ENCODE assay signal across 14 cellular contexts in genomic region chrX:12115377-12115776, GRCh38. TPM values are rescaled to one million over a fixed set of nuclear protein-coding genes. Genes with fewer than 3 reads are reported as not detected.
DNase-seq lines count a peak whose midpoint lies in the region; FAIRE-seq and TF ChIP-seq lines count a peak whose summit lies in the region.
"Had no signal": no experiment of that assay in that cellular context is flagged by ENCODE, and none has a peak within 500 bp of the region (broad histone marks: within the 10 kb centered on the region; RNA-seq: fewer than 3 reads in every experiment).

No MANE protein-coding gene starts in this region.

- H3K4me1 ChIP-seq in OCI-LY3 (ENCODE audit: low read length) (no peaks in the 10 kb centered on the region), endothelial cell of umbilical vein (ENCODE audit: control insufficient read depth, extremely low read depth, insufficient read depth, low read length) (no peaks in the 10 kb centered on the region), testis (no peaks in the 10 kb centered on the region), right atrium auricular region (no peaks in the 10 kb centered on the region)

- 75 to 77% methylated on average over 2 of the region's 2 CpGs for WGBS in testis, 2 donors

- H3K9me1 ChIP-seq in endothelial cell of umbilical vein (replicated peaks; ENCODE audit: control insufficient read depth, extremely low read depth, insufficient read depth, low read length) = no peaks in the 10 kb centered on the region

- no peak overlapping the region for H3K27ac ChIP-seq in OCI-LY3 (ENCODE audit: low read length)
- no peak overlapping the region for H3K27ac ChIP-seq in endothelial cell of umbilical vein (ENCODE audit: insufficient read depth, low read depth, low read length)
- no peak overlapping the region for H3K27ac ChIP-seq in testis
- H3K27ac ChIP-seq in right atrium auricular region = no peak overlapping the region
- H3K27ac ChIP-seq: thoracic aorta had no signal

- TF ChIP-seq CTCF in OCI-LY3 (IDR thresholded peaks at IDR 0.05; ENCODE audit: low read depth, low read length) = peak; percentile 25
- peak; percentile 10 to 18 for TF ChIP-seq CTCF in endothelial cell of umbilical vein (IDR thresholded peaks at IDR 0.05; ENCODE audit: extremely low read depth in 1 of 2, insufficient read depth in 1 of 2, low read depth in 1 of 2, low read length in 2 of 2)
- no peak for TF ChIP-seq CTCF in testis (IDR thresholded peaks at IDR 0.05)
- no peak for TF ChIP-seq CTCF in right atrium auricular region (IDR thresholded peaks at IDR 0.05)

- H3K36me3 ChIP-seq in OCI-LY3 (replicated peaks; ENCODE audit: low read depth, low read length) = no peaks in the 10 kb centered on the region
- H3K36me3 ChIP-seq in endothelial cell of umbilical vein (ENCODE audit: control insufficient read depth in 2 of 2, extremely low read depth in 1 of 2, insufficient read depth in 2 of 2, low read length in 2 of 2) = no peaks in the 10 kb centered on the region
- H3K36me3 ChIP-seq in testis (ENCODE audit: low read depth, missing control alignments) = no peaks in the 10 kb centered on the region
- H3K36me3 ChIP-seq in right atrium auricular region = no peaks in the 10 kb centered on the region
- H3K36me3 ChIP-seq: thoracic aorta had no signal

- H2AFZ ChIP-seq in OCI-LY3 (ENCODE audit: low read depth, low read length) = no peak overlapping the region
- no peak overlapping the region for H2AFZ ChIP-seq in endothelial cell of umbilical vein (ENCODE audit: low read depth, low read length)

- intact Hi-C loops in endothelial cell of umbilical vein (cut with micrococcal nuclease) = no loop called here
- intact Hi-C loops in testis (cut with DNase I; ENCODE audit: low total_unique reads) = no loop called here

- H3K4me2 ChIP-seq in OCI-LY3 (ENCODE audit: low read length) (no peak overlapping the region), endothelial cell of umbilical vein (ENCODE audit: insufficient read depth, low read length) (no peak overlapping the region)

- no peaks in the 10 kb centered on the region for H4K20me1 ChIP-seq in OCI-LY3 (ENCODE audit: insufficient read depth, low read length)
- no peaks in the 10 kb centered on the region for H4K20me1 ChIP-seq in endothelial cell of umbilical vein (replicated peaks; ENCODE audit: control insufficient read depth, extremely low read depth, insufficient read depth, low read length)

- no TSS peak for BruUV-seq in endothelial cell of umbilical vein (replicated peaks; lab: Mats Ljungman, UMichigan)

- H3K79me2 ChIP-seq in OCI-LY3 (ENCODE audit: low read length) = no peaks in the 10 kb centered on the region
- no peaks in the 10 kb centered on the region for H3K79me2 ChIP-seq in endothelial cell of umbilical vein (ENCODE audit: control insufficient read depth, insufficient read depth, low read length)

- DNase-seq in NCI-H524 (lab: John Stamatoyannopoulos, UW) (peak; percentile 10 to 40), NCI-H524 treated with DMSO at 0.1 percent for 48 hours (lab: John Stamatoyannopoulos, UW) (no peak), endothelial cell of umbilical vein (ENCODE audit: low read depth, low spot score) (peak; percentile 1), testis (peak; percentile 14), NCI-H2196 treated with DMSO at 0.1 percent for 48 hours (lab: John Stamatoyannopoulos, UW; ENCODE audit: unreplicated experiment) (no peak), right atrium auricular region (ENCODE audit: low spot score) (no peak)
- DNase-seq in activated CD4-positive, alpha-beta T cell treated with anti-CD3 and anti-CD28 coated beads for 1 hour = no peak
- DNase-seq: activated naive CD4-positive, alpha-beta T cell treated with Interleukin-2 at 50 U/mL for 16 hours; DMS79; kidney glomerular epithelial cell; naive thymus-derived CD4-positive, alpha-beta T cell; T-helper 2 cell had no signal

- H3K9me3 ChIP-seq in OCI-LY3 (ENCODE audit: insufficient read depth, low read length) (no peaks in the 10 kb centered on the region), endothelial cell of umbilical vein (replicated peaks; ENCODE audit: control insufficient read depth, insufficient read depth, low read length) (no peaks in the 10 kb centered on the region), testis (no peaks in the 10 kb centered on the region), right atrium auricular region (no peaks in the 10 kb centered on the region)
- H3K9me3 ChIP-seq: thoracic aorta had no signal

- TF ChIP-seq POLR2A in endothelial cell of umbilical vein (IDR thresholded peaks at IDR 0.05; ENCODE audit: low read depth, low read length) = no peak
- no peak for TF ChIP-seq POLR2A in testis (IDR thresholded peaks at IDR 0.05)

- FAIRE-seq in endothelial cell of umbilical vein (lab: Jason Lieb, UNC) = no peak

- POLR2A ChIA-PET in endothelial cell of umbilical vein (lab: Charles Lee) = no interaction called here

- H3K9ac ChIP-seq in OCI-LY3 (ENCODE audit: low read length) (no peak overlapping the region), endothelial cell of umbilical vein (replicated peaks; ENCODE audit: extremely low read depth, insufficient read depth, low read length) (no peak overlapping the region)

- CTCF ChIA-PET in endothelial cell of umbilical vein (lab: Charles Lee) = no interaction called here

- dilution Hi-C loops in endothelial cell of umbilical vein (cut with MboI; ENCODE audit: extremely low pct_ligation_motif_present, low sequenced_read_pairs) = no loop called here

- H3K4me3 ChIP-seq in OCI-LY3 (ENCODE audit: low read length) (no peak overlapping the region), endothelial cell of umbilical vein (replicated peaks in 1 of 3; ENCODE audit: insufficient read depth in 1 of 3, low read depth in 1 of 3, low read length in 3 of 3) (no peak overlapping the region), testis (no peak overlapping the region), right atrium auricular region (no peak overlapping the region)
- H3K4me3 ChIP-seq: thoracic aorta had no signal

- H3K27me3 ChIP-seq in OCI-LY3 (ENCODE audit: low read depth, low read length) (no peaks in the 10 kb centered on the region), endothelial cell of umbilical vein (ENCODE audit: control insufficient read depth in 2 of 2, insufficient read depth in 2 of 2, low read length in 2 of 2) (no peaks in the 10 kb centered on the region), testis (no peaks in the 10 kb centered on the region), right atrium auricular region (no peaks in the 10 kb centered on the region)

TF ChIP-seq in endothelial cell of umbilical vein, 7 proteins besides CTCF, POLR2A, EP300 and RAD21:
- no peak for TF ChIP-seq POLR2AphosphoS5 (IDR thresholded peaks at IDR 0.05; ENCODE audit: insufficient read depth, low read depth, low read length)
- TF ChIP-seq JUN (IDR thresholded peaks at IDR 0.05; ENCODE audit: borderline replicate concordance, insufficient read depth, insufficient read length, low read depth) = no peak
- TF ChIP-seq GATA2 (IDR thresholded peaks at IDR 0.05; ENCODE audit: insufficient read depth, insufficient read length, low read depth, low read length) = no peak
- no peak for TF ChIP-seq MAX (IDR thresholded peaks at IDR 0.05; ENCODE audit: insufficient read depth, insufficient read length)
- no peak for TF ChIP-seq EZH2 (IDR thresholded peaks at IDR 0.05; ENCODE audit: borderline replicate concordance, low read depth, low read length, severe bottlenecking)
- no peak for TF ChIP-seq FOS (IDR thresholded peaks at IDR 0.05; ENCODE audit: borderline replicate concordance, insufficient read depth, low read length)
- TF ChIP-seq MYC (IDR thresholded peaks at IDR 0.05; ENCODE audit: low read depth, low read length) = no peak

RNA-seq across cellular contexts. Expression of gene FRMPD4, which starts 22.9 kb away (rescaled TPM):
- not detected in 2 replicates for total RNA-seq in endothelial cell of umbilical vein
- not detected in 2 replicates for polyA plus RNA-seq in endothelial cell of umbilical vein
- under 0.01 TPM in 1 of 2 replicates, not detected in the other for polyA plus RNA-seq in endothelial cell of umbilical vein (2011; cell fraction: cytosol; rRNA removed)
- not detected in 2 replicates for polyA plus RNA-seq in endothelial cell of umbilical vein (2011; cell fraction: nucleus; rRNA removed)
- polyA plus RNA-seq in endothelial cell of umbilical vein (2012) = not detected in 2 replicates
- not detected in 2 replicates for polyA minus RNA-seq in endothelial cell of umbilical vein
- polyA minus RNA-seq in endothelial cell of umbilical vein (2011; cell fraction: cytosol; rRNA and poly(A)+ RNA removed) = not detected
- not detected in 2 replicates for polyA minus RNA-seq in endothelial cell of umbilical vein (2011; cell fraction: nucleus; rRNA and poly(A)+ RNA removed)
- 1 to 10 TPM; 1.3 to 1.6 TPM for total RNA-seq in testis
- 1.1 TPM for polyA plus RNA-seq in testis (ENCODE audit: insufficient read depth, low read depth, low replicate concordance)
- 1 to 10 TPM; 1.2 to 1.3 TPM for total RNA-seq in right atrium auricular region
- total RNA-seq: naive thymus-derived CD4-positive, alpha-beta T cell; thoracic aorta had no signal
- polyA plus RNA-seq: naive thymus-derived CD4-positive, alpha-beta T cell had no signal

Comparison
In these comparisons a context has a peak if more than half of its experiments do, and no peak if none do; other contexts are left out.
1. DNase-seq: peak in NCI-H524 (2 of 2), endothelial cell of umbilical vein (single experiment) and testis (single experiment); none in NCI-H524 treated with DMSO at 0.1 percent for 48 hours (single experiment), NCI-H2196 treated with DMSO at 0.1 percent for 48 hours (single experiment), right atrium auricular region (single experiment) and activated CD4-positive, alpha-beta T cell treated with anti-CD3 and anti-CD28 coated beads for 1 hour (single experiment).
2. CTCF ChIP-seq: peak in OCI-LY3 (single experiment) and endothelial cell of umbilical vein (2 of 2); none in testis (0 of 3) and right atrium auricular region (0 of 2).